8 cellular contexts compared by ENCODE assay signal in the genomic region with DNA sequence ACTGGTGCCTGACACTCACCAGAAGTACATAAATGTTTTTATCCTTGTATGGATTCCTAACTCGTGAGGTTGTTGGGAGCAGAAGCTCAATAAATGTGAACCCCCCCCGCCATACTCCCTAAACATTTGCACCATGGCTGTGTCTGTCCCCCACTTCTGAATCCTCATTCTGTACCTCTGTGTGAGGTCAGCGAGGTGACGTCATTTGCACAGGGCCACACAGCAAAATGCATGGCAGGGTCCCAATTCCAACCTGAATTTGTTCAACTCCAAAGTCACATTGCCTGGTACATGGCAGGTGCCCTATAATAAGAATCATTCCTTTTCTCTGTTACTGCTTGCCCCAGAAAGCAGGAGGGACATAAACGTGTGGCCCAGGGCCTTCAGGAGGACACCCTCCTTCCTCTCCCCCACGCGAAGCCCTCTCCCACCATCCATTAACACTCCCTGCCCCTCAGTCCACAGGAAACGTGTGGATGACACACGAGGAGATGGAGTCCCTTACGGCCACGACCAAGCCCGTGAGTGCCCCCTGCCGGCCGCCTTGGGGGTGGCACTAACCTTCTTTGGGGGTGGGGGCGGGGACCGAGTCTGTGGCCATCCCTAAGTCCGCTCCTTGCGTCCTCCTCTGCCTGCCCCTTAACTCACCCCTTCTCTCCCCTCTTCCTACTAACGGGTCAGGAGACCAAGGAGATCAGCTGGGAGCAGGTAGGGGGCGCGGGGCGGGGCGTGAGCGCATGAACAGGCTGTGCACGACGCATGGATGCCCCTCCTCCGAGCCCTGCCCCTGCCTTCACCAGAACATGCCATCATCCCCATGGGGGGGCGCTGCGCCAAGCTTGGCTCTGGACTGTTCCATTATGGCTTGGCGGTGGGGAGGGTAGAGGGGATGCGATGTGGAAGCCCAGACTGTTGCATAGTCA. TPM values are rescaled to one million over a fixed set of nuclear protein-coding genes. Genes with fewer than 3 reads are reported as not detected.
DNase-seq lines count a peak whose midpoint lies in the region; ATAC-seq and TF ChIP-seq lines count a peak whose summit lies in the region.

No MANE protein-coding gene starts in this region.

- peaks cover 4% of the 10 kb centered on the region for H3K36me3 Mint-ChIP-seq in activated CD4-positive, alpha-beta T cell treated with anti-CD3 and anti-CD28 coated beads, Interleukin-2, amount 10 ng/mL, durations not matched to agents 7 days and 5 days (ENCODE audit: low read depth)

- no peaks in the 10 kb centered on the region for H3K9me3 ChIP-seq in liver (ENCODE audit: control insufficient read depth in 4 of 4, low read length in 3 of 4)

- no peaks in the 10 kb centered on the region for H3K36me3 ChIP-seq in liver (ENCODE audit: control insufficient read depth in 4 of 4, insufficient read depth in 3 of 4, low read depth in 1 of 4, low read length in 3 of 4)

- peak; percentile 92 for DNase-seq in NCI-H1930 (lab: John Stamatoyannopoulos, UW)
- DNase-seq in activated CD4-positive, alpha-beta T cell treated with anti-CD3 and anti-CD28 coated beads, Interleukin-2, amount 10 ng/mL, durations not matched to agents 7 days and 5 days, result peak; percentile 75
- peak; percentile 80 for DNase-seq in dermis blood vessel endothelial cell
- DNase-seq in stimulated activated CD4-positive, alpha-beta T cell treated with anti-CD3 and anti-CD28 coated beads, Interleukin-4, amount 100 ng/mL, for 48 hours (ENCODE audit: low read depth in 2 of 2), result peak; percentile 74 to 85

- H3K4me1 Mint-ChIP-seq in activated CD4-positive, alpha-beta T cell treated with anti-CD3 and anti-CD28 coated beads, Interleukin-2, amount 10 ng/mL, durations not matched to agents 7 days and 5 days, result peaks cover 42% of the 10 kb centered on the region

- no peak overlapping the region for H3K4me3 Mint-ChIP-seq in activated CD4-positive, alpha-beta T cell treated with anti-CD3 and anti-CD28 coated beads, Interleukin-2, amount 10 ng/mL, durations not matched to agents 7 days and 5 days

- H3K9ac ChIP-seq in liver (ENCODE audit: low read depth in 1 of 2, low read length in 2 of 2), result no peak overlapping the region

- peak; percentile 84 for TF ChIP-seq CTCF in GM12873 (IDR thresholded peaks at IDR 0.05; ENCODE audit: insufficient read depth, low read depth, low read length, missing control alignments)
- peak; percentile 76 for TF ChIP-seq CTCF in liver (IDR thresholded peaks at IDR 0.05; ENCODE audit: low read depth, low read length, missing input control)

- H3K27me3 ChIP-seq in liver (ENCODE audit: control insufficient read depth in 4 of 4, insufficient read depth in 4 of 4, low read length in 3 of 4), result peaks cover 0 to 4% (median 0%) of the 10 kb centered on the region in 4 donors

- H3K4me1 ChIP-seq in liver (ENCODE audit: control insufficient read depth in 4 of 4, insufficient read depth in 4 of 4, low read length in 3 of 4), result peaks cover 0 to 24% (median 16%) of the 10 kb centered on the region in 4 donors

- H3K4me3 ChIP-seq in liver (ENCODE audit: low read depth in 1 of 3, low read length in 3 of 3), result no peak overlapping the region

- TF ChIP-seq RAD21 in liver (IDR thresholded peaks at IDR 0.05), result peak; percentile 81 to 85

- no peak overlapping the region for H3K27ac ChIP-seq in liver (ENCODE audit: low read depth in 1 of 2, low read length in 2 of 2)

- ATAC-seq in GM18909 (IDR thresholded peaks at IDR 0.05; ENCODE audit: poor library complexity, unreplicated experiment) (no peak), HG03521 (IDR thresholded peaks at IDR 0.05; ENCODE audit: unreplicated experiment) (no peak)

- no peak overlapping the region for H3K27ac Mint-ChIP-seq in activated CD4-positive, alpha-beta T cell treated with anti-CD3 and anti-CD28 coated beads, Interleukin-2, amount 10 ng/mL, durations not matched to agents 7 days and 5 days

- no peaks in the 10 kb centered on the region for H3K9me3 Mint-ChIP-seq in activated CD4-positive, alpha-beta T cell treated with anti-CD3 and anti-CD28 coated beads, Interleukin-2, amount 10 ng/mL, durations not matched to agents 7 days and 5 days

- POLR2A ChIA-PET in activated CD4-positive, alpha-beta T cell treated with anti-CD3 and anti-CD28 coated beads, Interleukin-2, amount 10 ng/mL, durations not matched to agents 7 days and 5 days (lab: Charles Lee), result no interaction called here

- CTCF ChIA-PET in activated CD4-positive, alpha-beta T cell treated with anti-CD3 and anti-CD28 coated beads, Interleukin-2, amount 10 ng/mL, durations not matched to agents 7 days and 5 days (lab: Charles Lee), result interaction anchor here (0.9 to 3.3 kb wide), 7 partner anchors 9 to 152 kb away, joined by 3 to 12 read pairs (median 5); partner anchors contain the start of genes GYS1, LIN7B and RUVBL2

- 13% methylated on average over 31 of the region's 31 CpGs for WGBS in liver

- peaks cover 47% of the 10 kb centered on the region for H3K27me3 Mint-ChIP-seq in activated CD4-positive, alpha-beta T cell treated with anti-CD3 and anti-CD28 coated beads, Interleukin-2, amount 10 ng/mL, durations not matched to agents 7 days and 5 days

TF ChIP-seq in liver, 16 proteins besides CTCF, POLR2A, EP300 and RAD21:
- TF ChIP-seq HNF4A (conservative IDR thresholded peaks at IDR 0.05), result no peak
- TF ChIP-seq TAF1 (conservative IDR thresholded peaks at IDR 0.05), result no peak
- TF ChIP-seq ATF3 (IDR thresholded peaks at IDR 0.05), result no peak
- peak in 1 of 2 donors; percentile 31 for TF ChIP-seq RXRA (IDR thresholded peaks at IDR 0.05)
- TF ChIP-seq FOXA2 (IDR thresholded peaks at IDR 0.05), result no peak

RNA-seq across cellular contexts. Expression of gene HRC, which starts 9.4 kb away (rescaled TPM):
- total RNA-seq in activated CD4-positive, alpha-beta T cell treated with anti-CD3 and anti-CD28 coated beads, Interleukin-2, amount 10 ng/mL, durations not matched to agents 7 days and 5 days, result not detected
- total RNA-seq in dermis blood vessel endothelial cell (not detected in 2 replicates), liver (1 to 10 TPM; 1.2 TPM)
- under 1 TPM; 0.25 to 0.51 TPM for polyA plus RNA-seq in liver

RNA-seq across cellular contexts. Expression of gene TRPM4, which starts 11.8 kb away (rescaled TPM):
- total RNA-seq in activated CD4-positive, alpha-beta T cell treated with anti-CD3 and anti-CD28 coated beads, Interleukin-2, amount 10 ng/mL, durations not matched to agents 7 days and 5 days, result under 1 TPM; 0.25 to 0.33 TPM
- total RNA-seq in dermis blood vessel endothelial cell (20.9 and 25.7 TPM in 2 replicates), liver (10 to 100 TPM in 1 of 2 donors, 1 to 10 TPM in 1; 8.1 to 11.0 TPM)
- 10 to 100 TPM; 15.4 to 31.2 TPM for polyA plus RNA-seq in liver

RNA-seq across cellular contexts. Expression of gene PPFIA3, which starts 26.4 kb away (rescaled TPM):
- total RNA-seq in activated CD4-positive, alpha-beta T cell treated with anti-CD3 and anti-CD28 coated beads, Interleukin-2, amount 10 ng/mL, durations not matched to agents 7 days and 5 days, result 1 to 10 TPM; 1.6 TPM
- total RNA-seq in dermis blood vessel endothelial cell, result 4.0 and 12.9 TPM in 2 replicates
- total RNA-seq in liver, result 1 to 10 TPM; 1.5 to 2.1 TPM
- polyA plus RNA-seq in liver, result 1 to 10 TPM; 2.6 to 4.6 TPM

RNA-seq across cellular contexts. Expression of gene C19orf73, which starts 26.8 kb away (rescaled TPM):
- total RNA-seq in activated CD4-positive, alpha-beta T cell treated with anti-CD3 and anti-CD28 coated beads, Interleukin-2, amount 10 ng/mL, durations not matched to agents 7 days and 5 days, result 1 to 10 TPM; 1.0 to 1.3 TPM
- total RNA-seq in dermis blood vessel endothelial cell, result 0.65 and 1.4 TPM in 2 replicates
- total RNA-seq in liver, result 1 to 10 TPM in 1 of 2 donors, under 1 TPM in 1; 0.56 to 1.4 TPM
- polyA plus RNA-seq in liver, result 1 to 10 TPM; 1.9 to 2.1 TPM

RNA-seq across cellular contexts. Expression of gene LIN7B, which starts 31.6 kb away (rescaled TPM):
- 1 to 10 TPM; 5.6 TPM for total RNA-seq in activated CD4-positive, alpha-beta T cell treated with anti-CD3 and anti-CD28 coated beads, Interleukin-2, amount 10 ng/mL, durations not matched to agents 7 days and 5 days
- total RNA-seq in dermis blood vessel endothelial cell (0.56 and 0.68 TPM in 2 replicates), liver (1 to 10 TPM; 2.2 to 3.8 TPM)
- polyA plus RNA-seq in liver, result 1 to 10 TPM; 2.7 to 3.0 TPM

Comparison
In these comparisons a context has a peak if more than half of its experiments do, and no peak if none do; other contexts are left out.
1. RNA of gene TRPM4, which starts 11.8 kb away (total RNA-seq): 20.9 to 25.7 TPM in dermis blood vessel endothelial cell and 8.1 to 11.0 TPM in liver; 0.25 to 0.33 TPM in activated CD4-positive, alpha-beta T cell treated with anti-CD3 and anti-CD28 coated beads, Interleukin-2, amount 10 ng/mL, durations not matched to agents 7 days and 5 days; every median in the first group is over 4 times any median in the second.
2. Peak in every context shown above with its lines, with median percentiles within 50 percentile points of each other: DNase-seq.